ENCODE assay signal across 3 cellular contexts in the genomic region with DNA sequence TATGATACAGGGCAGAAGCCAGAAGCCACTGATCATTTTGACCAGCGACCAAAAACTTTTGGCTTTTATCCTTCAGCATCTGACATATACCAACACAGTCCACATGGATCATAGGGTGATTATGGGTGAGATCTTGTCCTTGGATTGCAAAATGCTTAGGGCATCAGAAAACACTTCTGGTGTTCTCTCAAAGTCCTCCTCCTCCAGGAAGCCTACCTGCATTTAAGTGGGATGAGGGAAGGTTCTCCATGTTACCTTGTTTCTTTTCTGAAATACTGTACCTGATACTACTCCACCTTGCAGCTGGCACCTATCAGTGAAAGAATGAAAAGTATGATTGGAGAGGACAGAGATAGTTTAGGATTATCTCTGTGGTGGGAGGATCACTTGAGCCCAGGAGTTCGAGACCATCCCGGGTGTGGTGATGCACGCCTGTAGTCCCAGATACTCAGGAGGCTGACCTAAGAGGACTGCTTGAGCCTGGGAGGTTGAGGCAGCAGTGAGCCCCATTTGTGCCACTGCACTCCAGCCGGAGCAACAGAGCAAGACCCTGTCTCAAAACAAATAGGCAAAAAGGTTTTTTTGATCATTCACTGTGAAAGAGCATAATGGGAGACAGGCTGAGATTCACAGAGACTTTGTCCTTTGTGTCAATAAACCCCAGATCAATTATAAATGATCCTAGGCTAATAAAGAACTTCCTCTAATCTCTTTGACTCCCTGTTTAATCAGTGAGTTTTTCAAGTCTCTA.
TF ChIP-seq lines count a peak whose summit lies in the region.

No MANE protein-coding gene starts in this region.

TF ChIP-seq in K562, 482 proteins besides CTCF, POLR2A, EP300 and RAD21:
- no peak for TF ChIP-seq NR3C1 (CRISPR knock-in tag; IDR thresholded peaks at IDR 0.05)
- TF ChIP-seq ZFP36 (IDR thresholded peaks at IDR 0.05; ENCODE audit: low read depth, low read length, partially characterized antibody), result peak; percentile 79

TF ChIP-seq in liver, 16 proteins besides CTCF, POLR2A, EP300 and RAD21:
- TF ChIP-seq SP1 (IDR thresholded peaks at IDR 0.05) (no peak), EGR1 (IDR thresholded peaks at IDR 0.05; ENCODE audit: low read depth in 2 of 2) (no peak), HNF4A (conservative IDR thresholded peaks at IDR 0.05) (peak; percentile 22 to 42), NR2F2 (IDR thresholded peaks at IDR 0.05) (no peak), RXRA (IDR thresholded peaks at IDR 0.05) (no peak)
- TF ChIP-seq, protein P1, sequence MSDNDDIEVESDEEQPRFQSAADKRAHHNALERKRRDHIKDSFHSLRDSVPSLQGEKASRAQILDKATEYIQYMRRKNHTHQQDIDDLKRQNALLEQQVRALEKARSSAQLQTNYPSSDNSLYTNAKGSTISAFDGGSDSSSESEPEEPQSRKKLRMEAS (IDR thresholded peaks at IDR 0.05), result no peak
- TF ChIP-seq, protein P2, sequence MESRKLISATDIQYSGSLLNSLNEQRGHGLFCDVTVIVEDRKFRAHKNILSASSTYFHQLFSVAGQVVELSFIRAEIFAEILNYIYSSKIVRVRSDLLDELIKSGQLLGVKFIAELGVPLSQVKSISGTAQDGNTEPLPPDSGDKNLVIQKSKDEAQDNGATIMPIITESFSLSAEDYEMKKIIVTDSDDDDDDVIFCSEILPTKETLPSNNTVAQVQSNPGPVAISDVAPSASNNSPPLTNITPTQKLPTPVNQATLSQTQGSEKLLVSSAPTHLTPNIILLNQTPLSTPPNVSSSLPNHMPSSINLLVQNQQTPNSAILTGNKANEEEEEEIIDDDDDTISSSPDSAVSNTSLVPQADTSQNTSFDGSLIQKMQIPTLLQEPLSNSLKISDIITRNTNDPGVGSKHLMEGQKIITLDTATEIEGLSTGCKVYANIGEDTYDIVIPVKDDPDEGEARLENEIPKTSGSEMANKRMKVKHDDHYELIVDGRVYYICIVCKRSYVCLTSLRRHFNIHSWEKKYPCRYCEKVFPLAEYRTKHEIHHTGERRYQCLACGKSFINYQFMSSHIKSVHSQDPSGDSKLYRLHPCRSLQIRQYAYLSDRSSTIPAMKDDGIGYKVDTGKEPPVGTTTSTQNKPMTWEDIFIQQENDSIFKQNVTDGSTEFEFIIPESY (IDR thresholded peaks at IDR 0.05), result no peak
TF ChIP-seq in liver: peak in this region for 1.

TF ChIP-seq in GM23338, 12 proteins besides CTCF, POLR2A, EP300 and RAD21:
- no peak for TF ChIP-seq NANOG (IDR thresholded peaks at IDR 0.05; ENCODE audit: borderline replicate concordance)
- TF ChIP-seq, protein P3, sequence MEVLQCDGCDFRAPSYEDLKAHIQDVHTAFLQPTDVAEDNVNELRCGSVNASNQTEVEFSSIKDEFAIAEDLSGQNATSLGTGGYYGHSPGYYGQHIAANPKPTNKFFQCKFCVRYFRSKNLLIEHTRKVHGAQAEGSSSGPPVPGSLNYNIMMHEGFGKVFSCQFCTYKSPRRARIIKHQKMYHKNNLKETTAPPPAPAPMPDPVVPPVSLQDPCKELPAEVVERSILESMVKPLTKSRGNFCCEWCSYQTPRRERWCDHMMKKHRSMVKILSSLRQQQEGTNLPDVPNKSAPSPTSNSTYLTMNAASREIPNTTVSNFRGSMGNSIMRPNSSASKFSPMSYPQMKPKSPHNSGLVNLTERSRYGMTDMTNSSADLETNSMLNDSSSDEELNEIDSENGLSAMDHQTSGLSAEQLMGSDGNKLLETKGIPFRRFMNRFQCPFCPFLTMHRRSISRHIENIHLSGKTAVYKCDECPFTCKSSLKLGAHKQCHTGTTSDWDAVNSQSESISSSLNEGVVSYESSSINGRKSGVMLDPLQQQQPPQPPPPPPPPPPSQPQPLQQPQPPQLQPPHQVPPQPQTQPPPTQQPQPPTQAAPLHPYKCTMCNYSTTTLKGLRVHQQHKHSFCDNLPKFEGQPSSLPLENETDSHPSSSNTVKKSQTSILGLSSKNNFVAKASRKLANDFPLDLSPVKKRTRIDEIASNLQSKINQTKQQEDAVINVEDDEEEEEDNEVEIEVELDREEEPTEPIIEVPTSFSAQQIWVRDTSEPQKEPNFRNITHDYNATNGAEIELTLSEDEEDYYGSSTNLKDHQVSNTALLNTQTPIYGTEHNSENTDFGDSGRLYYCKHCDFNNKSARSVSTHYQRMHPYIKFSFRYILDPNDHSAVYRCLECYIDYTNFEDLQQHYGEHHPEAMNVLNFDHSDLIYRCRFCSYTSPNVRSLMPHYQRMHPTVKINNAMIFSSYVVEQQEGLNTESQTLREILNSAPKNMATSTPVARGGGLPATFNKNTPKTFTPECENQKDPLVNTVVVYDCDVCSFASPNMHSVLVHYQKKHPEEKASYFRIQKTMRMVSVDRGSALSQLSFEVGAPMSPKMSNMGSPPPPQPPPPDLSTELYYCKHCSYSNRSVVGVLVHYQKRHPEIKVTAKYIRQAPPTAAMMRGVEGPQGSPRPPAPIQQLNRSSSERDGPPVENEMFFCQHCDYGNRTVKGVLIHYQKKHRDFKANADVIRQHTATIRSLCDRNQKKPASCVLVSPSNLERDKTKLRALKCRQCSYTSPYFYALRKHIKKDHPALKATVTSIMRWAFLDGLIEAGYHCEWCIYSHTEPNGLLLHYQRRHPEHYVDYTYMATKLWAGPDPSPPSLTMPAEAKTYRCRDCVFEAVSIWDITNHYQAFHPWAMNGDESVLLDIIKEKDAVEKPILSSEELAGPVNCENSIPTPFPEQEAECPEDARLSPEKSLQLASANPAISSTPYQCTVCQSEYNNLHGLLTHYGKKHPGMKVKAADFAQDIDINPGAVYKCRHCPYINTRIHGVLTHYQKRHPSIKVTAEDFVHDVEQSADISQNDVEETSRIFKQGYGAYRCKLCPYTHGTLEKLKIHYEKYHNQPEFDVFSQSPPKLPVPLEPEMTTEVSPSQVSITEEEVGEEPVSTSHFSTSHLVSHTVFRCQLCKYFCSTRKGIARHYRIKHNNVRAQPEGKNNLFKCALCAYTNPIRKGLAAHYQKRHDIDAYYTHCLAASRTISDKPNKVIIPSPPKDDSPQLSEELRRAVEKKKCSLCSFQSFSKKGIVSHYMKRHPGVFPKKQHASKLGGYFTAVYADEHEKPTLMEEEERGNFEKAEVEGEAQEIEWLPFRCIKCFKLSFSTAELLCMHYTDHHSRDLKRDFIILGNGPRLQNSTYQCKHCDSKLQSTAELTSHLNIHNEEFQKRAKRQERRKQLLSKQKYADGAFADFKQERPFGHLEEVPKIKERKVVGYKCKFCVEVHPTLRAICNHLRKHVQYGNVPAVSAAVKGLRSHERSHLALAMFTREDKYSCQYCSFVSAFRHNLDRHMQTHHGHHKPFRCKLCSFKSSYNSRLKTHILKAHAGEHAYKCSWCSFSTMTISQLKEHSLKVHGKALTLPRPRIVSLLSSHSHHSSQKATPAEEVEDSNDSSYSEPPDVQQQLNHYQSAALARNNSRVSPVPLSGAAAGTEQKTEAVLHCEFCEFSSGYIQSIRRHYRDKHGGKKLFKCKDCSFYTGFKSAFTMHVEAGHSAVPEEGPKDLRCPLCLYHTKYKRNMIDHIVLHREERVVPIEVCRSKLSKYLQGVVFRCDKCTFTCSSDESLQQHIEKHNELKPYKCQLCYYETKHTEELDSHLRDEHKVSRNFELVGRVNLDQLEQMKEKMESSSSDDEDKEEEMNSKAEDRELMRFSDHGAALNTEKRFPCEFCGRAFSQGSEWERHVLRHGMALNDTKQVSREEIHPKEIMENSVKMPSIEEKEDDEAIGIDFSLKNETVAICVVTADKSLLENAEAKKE (CRISPR knock-in tag; IDR thresholded peaks at IDR 0.05), result no peak
- TF ChIP-seq ZNF331 (CRISPR knock-in tag; IDR thresholded peaks at IDR 0.05; ENCODE audit: low read depth), result no peak
- no peak for TF ChIP-seq CREB1 (CRISPR knock-in tag; IDR thresholded peaks at IDR 0.05; ENCODE audit: low read depth)
- TF ChIP-seq STAT1 (IDR thresholded peaks at IDR 0.05; ENCODE audit: unreplicated experiment), result no peak
- no peak for TF ChIP-seq JUNB (IDR thresholded peaks at IDR 0.05; ENCODE audit: unreplicated experiment)
TF ChIP-seq in GM23338: peak in this region for 0.
